In the genomic region with DNA sequence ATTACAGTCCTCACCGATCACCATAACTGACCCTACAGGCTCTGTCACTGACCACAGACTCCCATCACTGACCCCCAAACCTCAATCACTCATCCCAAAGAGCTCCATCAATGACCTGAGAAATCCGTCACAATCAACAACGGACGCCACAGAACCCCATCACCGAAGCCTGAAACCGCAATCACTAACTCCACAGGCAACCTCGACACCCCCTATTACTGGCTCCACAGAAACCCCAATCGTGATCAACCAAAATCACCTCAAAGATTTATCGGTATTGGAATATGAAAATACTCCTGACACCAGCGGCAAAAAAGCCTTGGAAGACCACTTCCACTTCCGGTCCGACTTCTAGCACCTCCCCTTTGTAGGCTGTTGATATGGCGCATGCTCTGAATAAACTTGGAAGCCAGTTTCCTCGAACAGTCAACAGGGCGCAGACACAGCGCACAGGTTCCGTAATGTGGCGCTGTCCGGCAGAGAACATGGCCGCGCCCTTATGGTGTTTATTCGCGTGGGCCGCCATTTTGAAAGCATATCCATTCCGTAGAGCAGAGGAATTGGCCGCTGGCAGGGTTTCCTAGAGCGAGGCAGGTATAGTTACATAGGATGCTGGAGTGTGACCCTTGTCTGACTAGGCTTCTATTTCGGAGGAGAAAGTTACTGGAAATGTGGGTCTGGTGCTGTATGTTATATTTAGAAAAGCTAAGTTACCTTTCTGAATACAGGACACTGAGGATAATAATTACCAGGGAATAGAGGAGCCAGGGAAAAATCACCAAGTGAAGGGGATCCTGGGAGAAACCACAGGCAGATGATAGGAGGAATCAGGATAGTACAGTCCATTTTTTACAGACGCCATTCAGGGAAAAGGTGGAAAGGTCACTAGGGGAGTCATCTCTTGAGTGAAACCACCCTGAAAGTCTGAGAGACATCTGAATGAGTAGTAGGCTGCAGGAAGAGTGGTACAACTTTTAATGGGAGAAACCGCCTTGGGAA, we compare ENCODE assay signal across 1 cellular context.
TF ChIP-seq lines count a peak whose summit lies in the region.

A gene (minus strand): TSS at position 328 of the 999 bp plus-strand sequence. CDS start 2,785 bp downstream, outside the sequence.

TF ChIP-seq in HepG2, 621 proteins besides CTCF, POLR2A, EP300 and RAD21 (continued from another document and continues in another):
- TF ChIP-seq, protein P1, sequence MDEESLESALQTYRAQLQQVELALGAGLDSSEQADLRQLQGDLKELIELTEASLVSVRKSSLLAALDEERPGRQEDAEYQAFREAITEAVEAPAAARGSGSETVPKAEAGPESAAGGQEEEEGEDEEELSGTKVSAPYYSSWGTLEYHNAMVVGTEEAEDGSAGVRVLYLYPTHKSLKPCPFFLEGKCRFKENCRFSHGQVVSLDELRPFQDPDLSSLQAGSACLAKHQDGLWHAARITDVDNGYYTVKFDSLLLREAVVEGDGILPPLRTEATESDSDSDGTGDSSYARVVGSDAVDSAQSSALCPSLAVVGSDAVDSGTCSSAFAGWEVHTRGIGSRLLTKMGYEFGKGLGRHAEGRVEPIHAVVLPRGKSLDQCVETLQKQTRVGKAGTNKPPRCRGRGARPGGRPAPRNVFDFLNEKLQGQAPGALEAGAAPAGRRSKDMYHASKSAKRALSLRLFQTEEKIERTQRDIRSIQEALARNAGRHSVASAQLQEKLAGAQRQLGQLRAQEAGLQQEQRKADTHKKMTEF (CRISPR knock-in tag; IDR thresholded peaks at IDR 0.05): peak; percentile 60
- TF ChIP-seq FOXA3 (CRISPR knock-in tag; IDR thresholded peaks at IDR 0.05) (peak; percentile 87), TEAD2 (CRISPR knock-in tag; IDR thresholded peaks at IDR 0.05) (no peak), FOXM1 (CRISPR knock-in tag; IDR thresholded peaks at IDR 0.05) (no peak), ZNF788 (CRISPR knock-in tag; IDR thresholded peaks at IDR 0.05; ENCODE audit: borderline replicate concordance) (no peak; the same call in 1 of the 2 replicates), MIER2 (CRISPR knock-in tag; IDR thresholded peaks at IDR 0.05) (peak; percentile 41; the same call in 1 of the 2 replicates), NR2F6 (IDR thresholded peaks at IDR 0.05) (no peak), NR2F6 (CRISPR knock-in tag; IDR thresholded peaks at IDR 0.05) (no peak), ZFP36L2 (CRISPR knock-in tag; IDR thresholded peaks at IDR 0.05) (no peak), SIN3A (IDR thresholded peaks at IDR 0.05; ENCODE audit: borderline replicate concordance, low read depth, low read length) (peak; percentile 39; the same call in 1 of the 2 replicates), ZNF354B (CRISPR knock-in tag; IDR thresholded peaks at IDR 0.05) (0 out of 2 replicates have a peak, but pooled peaks have one; percentile 23), IRF2 (CRISPR knock-in tag; IDR thresholded peaks at IDR 0.05) (peak; percentile 97), ZNF12 (CRISPR knock-in tag; IDR thresholded peaks at IDR 0.05) (0 out of 2 replicates have a peak, but pooled peaks have one; percentile 35), ZNF317 (CRISPR knock-in tag; IDR thresholded peaks at IDR 0.05) (no peak), ZNF160 (CRISPR knock-in tag; IDR thresholded peaks at IDR 0.05) (no peak), ZBTB42 (CRISPR knock-in tag; IDR thresholded peaks at IDR 0.05) (no peak), KLF15 (CRISPR knock-in tag; IDR thresholded peaks at IDR 0.05; ENCODE audit: borderline replicate concordance) (no peak), ZSCAN12 (CRISPR knock-in tag; IDR thresholded peaks at IDR 0.05) (no peak), CCAR2 (optimal IDR thresholded peaks at IDR 0.05; ENCODE audit: low read depth, low read length) (no peak), ZNF446 (CRISPR knock-in tag; IDR thresholded peaks at IDR 0.05) (no peak), ZNF773 (CRISPR knock-in tag; IDR thresholded peaks at IDR 0.05; ENCODE audit: borderline replicate concordance) (no peak), CBX2 (IDR thresholded peaks at IDR 0.05; ENCODE audit: low read depth, low read length) (no peak), CBX2 (CRISPR knock-in tag; IDR thresholded peaks at IDR 0.05; ENCODE audit: low read depth) (no peak), MYNN (CRISPR knock-in tag; IDR thresholded peaks at IDR 0.05; ENCODE audit: low read depth) (no peak), ZNF557 (CRISPR knock-in tag; IDR thresholded peaks at IDR 0.05) (no peak), ZSCAN31 (CRISPR knock-in tag; IDR thresholded peaks at IDR 0.05; ENCODE audit: low read depth) (no peak), ZNF441 (CRISPR knock-in tag; IDR thresholded peaks at IDR 0.05; ENCODE audit: borderline replicate concordance) (0 out of 2 replicates have a peak, but pooled peaks have one; percentile 39), ZZZ3 (CRISPR knock-in tag; IDR thresholded peaks at IDR 0.05; ENCODE audit: borderline replicate concordance) (no peak), HNF4A (CRISPR knock-in tag; IDR thresholded peaks at IDR 0.05) (no peak), ZNF660 (CRISPR knock-in tag; IDR thresholded peaks at IDR 0.05; ENCODE audit: borderline replicate concordance, low read depth) (no peak), NBN (conservative IDR thresholded peaks at IDR 0.05) (no peak), HMG20B (CRISPR knock-in tag; conservative IDR thresholded peaks at IDR 0.05) (no peak), ZNF746 (CRISPR knock-in tag; IDR thresholded peaks at IDR 0.05) (no peak), EZH2 (conservative IDR thresholded peaks at IDR 0.05; ENCODE audit: low read depth, low read length) (no peak), SNAPC2 (CRISPR knock-in tag; IDR thresholded peaks at IDR 0.05) (0 out of 2 replicates have a peak, but pooled peaks have one; percentile 47), RXRA (CRISPR knock-in tag; IDR thresholded peaks at IDR 0.05) (0 out of 2 replicates have a peak, but pooled peaks have one; percentile 27), DPF2 (CRISPR knock-in tag; IDR thresholded peaks at IDR 0.05; ENCODE audit: borderline replicate concordance, low read depth) (no peak), ZNF292 (CRISPR knock-in tag; IDR thresholded peaks at IDR 0.05; ENCODE audit: borderline replicate concordance, low read depth) (peak; percentile 24; the same call in 1 of the 2 replicates), ARHGAP35 (CRISPR knock-in tag; IDR thresholded peaks at IDR 0.05; ENCODE audit: borderline replicate concordance) (no peak), POLR2AphosphoS5 (IDR thresholded peaks at IDR 0.05; ENCODE audit: low read depth, low read length) (peak; percentile 83), ZNF7 (CRISPR knock-in tag; IDR thresholded peaks at IDR 0.05) (no peak), SIX1 (CRISPR knock-in tag; IDR thresholded peaks at IDR 0.05; ENCODE audit: borderline replicate concordance) (peak; percentile 38; the same call in 1 of the 2 replicates), ZMYM2 (CRISPR knock-in tag; IDR thresholded peaks at IDR 0.05) (no peak), ZFP37 (CRISPR knock-in tag; IDR thresholded peaks at IDR 0.05; ENCODE audit: borderline replicate concordance) (no peak), HMGA1 (CRISPR knock-in tag; conservative IDR thresholded peaks at IDR 0.05) (no peak), THAP11 (CRISPR knock-in tag; IDR thresholded peaks at IDR 0.05) (peak; percentile 97), ZNF615 (CRISPR knock-in tag; IDR thresholded peaks at IDR 0.05; ENCODE audit: borderline replicate concordance) (no peak), ZNF101 (CRISPR knock-in tag; IDR thresholded peaks at IDR 0.05; ENCODE audit: borderline replicate concordance, low read depth) (no peak), KLF6 (CRISPR knock-in tag; IDR thresholded peaks at IDR 0.05) (no peak), KLF16 (CRISPR knock-in tag; IDR thresholded peaks at IDR 0.05) (no peak), ZNF484 (CRISPR knock-in tag; IDR thresholded peaks at IDR 0.05; ENCODE audit: borderline replicate concordance, low read depth) (no peak), MED8 (CRISPR knock-in tag; IDR thresholded peaks at IDR 0.05; ENCODE audit: insufficient replicate concordance) (no peak)
- TF ChIP-seq, protein P2, sequence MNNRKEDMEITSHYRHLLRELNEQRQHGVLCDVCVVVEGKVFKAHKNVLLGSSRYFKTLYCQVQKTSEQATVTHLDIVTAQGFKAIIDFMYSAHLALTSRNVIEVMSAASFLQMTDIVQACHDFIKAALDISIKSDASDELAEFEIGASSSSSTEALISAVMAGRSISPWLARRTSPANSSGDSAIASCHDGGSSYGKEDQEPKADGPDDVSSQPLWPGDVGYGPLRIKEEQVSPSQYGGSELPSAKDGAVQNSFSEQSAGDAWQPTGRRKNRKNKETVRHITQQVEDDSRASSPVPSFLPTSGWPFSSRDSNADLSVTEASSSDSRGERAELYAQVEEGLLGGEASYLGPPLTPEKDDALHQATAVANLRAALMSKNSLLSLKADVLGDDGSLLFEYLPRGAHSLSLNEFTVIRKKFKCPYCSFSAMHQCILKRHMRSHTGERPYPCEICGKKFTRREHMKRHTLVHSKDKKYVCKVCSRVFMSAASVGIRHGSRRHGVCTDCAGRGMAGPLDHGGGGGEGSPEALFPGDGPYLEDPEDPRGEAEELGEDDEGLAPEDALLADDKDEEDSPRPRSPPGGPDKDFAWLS (CRISPR knock-in tag; IDR thresholded peaks at IDR 0.05; ENCODE audit: borderline replicate concordance): no peak
- TF ChIP-seq, protein P3, sequence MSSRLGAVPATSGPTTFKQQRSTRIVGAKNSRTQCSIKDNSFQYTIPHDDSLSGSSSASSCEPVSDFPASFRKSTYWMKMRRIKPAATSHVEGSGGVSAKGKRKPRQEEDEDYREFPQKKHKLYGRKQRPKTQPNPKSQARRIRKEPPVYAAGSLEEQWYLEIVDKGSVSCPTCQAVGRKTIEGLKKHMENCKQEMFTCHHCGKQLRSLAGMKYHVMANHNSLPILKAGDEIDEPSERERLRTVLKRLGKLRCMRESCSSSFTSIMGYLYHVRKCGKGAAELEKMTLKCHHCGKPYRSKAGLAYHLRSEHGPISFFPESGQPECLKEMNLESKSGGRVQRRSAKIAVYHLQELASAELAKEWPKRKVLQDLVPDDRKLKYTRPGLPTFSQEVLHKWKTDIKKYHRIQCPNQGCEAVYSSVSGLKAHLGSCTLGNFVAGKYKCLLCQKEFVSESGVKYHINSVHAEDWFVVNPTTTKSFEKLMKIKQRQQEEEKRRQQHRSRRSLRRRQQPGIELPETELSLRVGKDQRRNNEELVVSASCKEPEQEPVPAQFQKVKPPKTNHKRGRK (CRISPR knock-in tag; IDR thresholded peaks at IDR 0.05): no peak
- TF ChIP-seq, protein P4, sequence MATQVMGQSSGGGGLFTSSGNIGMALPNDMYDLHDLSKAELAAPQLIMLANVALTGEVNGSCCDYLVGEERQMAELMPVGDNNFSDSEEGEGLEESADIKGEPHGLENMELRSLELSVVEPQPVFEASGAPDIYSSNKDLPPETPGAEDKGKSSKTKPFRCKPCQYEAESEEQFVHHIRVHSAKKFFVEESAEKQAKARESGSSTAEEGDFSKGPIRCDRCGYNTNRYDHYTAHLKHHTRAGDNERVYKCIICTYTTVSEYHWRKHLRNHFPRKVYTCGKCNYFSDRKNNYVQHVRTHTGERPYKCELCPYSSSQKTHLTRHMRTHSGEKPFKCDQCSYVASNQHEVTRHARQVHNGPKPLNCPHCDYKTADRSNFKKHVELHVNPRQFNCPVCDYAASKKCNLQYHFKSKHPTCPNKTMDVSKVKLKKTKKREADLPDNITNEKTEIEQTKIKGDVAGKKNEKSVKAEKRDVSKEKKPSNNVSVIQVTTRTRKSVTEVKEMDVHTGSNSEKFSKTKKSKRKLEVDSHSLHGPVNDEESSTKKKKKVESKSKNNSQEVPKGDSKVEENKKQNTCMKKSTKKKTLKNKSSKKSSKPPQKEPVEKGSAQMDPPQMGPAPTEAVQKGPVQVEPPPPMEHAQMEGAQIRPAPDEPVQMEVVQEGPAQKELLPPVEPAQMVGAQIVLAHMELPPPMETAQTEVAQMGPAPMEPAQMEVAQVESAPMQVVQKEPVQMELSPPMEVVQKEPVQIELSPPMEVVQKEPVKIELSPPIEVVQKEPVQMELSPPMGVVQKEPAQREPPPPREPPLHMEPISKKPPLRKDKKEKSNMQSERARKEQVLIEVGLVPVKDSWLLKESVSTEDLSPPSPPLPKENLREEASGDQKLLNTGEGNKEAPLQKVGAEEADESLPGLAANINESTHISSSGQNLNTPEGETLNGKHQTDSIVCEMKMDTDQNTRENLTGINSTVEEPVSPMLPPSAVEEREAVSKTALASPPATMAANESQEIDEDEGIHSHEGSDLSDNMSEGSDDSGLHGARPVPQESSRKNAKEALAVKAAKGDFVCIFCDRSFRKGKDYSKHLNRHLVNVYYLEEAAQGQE (IDR thresholded peaks at IDR 0.05; ENCODE audit: borderline replicate concordance in 1 of 2, low read depth in 1 of 2, low read length in 2 of 2): no peak
- TF ChIP-seq, protein P5, sequence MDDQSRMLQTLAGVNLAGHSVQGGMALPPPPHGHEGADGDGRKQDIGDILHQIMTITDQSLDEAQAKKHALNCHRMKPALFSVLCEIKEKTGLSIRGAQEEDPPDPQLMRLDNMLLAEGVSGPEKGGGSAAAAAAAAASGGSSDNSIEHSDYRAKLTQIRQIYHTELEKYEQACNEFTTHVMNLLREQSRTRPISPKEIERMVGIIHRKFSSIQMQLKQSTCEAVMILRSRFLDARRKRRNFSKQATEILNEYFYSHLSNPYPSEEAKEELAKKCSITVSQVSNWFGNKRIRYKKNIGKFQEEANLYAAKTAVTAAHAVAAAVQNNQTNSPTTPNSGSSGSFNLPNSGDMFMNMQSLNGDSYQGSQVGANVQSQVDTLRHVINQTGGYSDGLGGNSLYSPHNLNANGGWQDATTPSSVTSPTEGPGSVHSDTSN (CRISPR knock-in tag; IDR thresholded peaks at IDR 0.05; ENCODE audit: borderline replicate concordance): no peak
- TF ChIP-seq, protein P6, sequence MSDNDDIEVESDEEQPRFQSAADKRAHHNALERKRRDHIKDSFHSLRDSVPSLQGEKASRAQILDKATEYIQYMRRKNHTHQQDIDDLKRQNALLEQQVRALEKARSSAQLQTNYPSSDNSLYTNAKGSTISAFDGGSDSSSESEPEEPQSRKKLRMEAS (IDR thresholded peaks at IDR 0.05): peak; percentile 55; the same call in 1 of the 2 replicates
- TF ChIP-seq, protein P7, sequence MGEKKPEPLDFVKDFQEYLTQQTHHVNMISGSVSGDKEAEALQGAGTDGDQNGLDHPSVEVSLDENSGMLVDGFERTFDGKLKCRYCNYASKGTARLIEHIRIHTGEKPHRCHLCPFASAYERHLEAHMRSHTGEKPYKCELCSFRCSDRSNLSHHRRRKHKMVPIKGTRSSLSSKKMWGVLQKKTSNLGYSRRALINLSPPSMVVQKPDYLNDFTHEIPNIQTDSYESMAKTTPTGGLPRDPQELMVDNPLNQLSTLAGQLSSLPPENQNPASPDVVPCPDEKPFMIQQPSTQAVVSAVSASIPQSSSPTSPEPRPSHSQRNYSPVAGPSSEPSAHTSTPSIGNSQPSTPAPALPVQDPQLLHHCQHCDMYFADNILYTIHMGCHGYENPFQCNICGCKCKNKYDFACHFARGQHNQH (CRISPR knock-in tag; IDR thresholded peaks at IDR 0.05): peak; percentile 82
- TF ChIP-seq, protein P8, sequence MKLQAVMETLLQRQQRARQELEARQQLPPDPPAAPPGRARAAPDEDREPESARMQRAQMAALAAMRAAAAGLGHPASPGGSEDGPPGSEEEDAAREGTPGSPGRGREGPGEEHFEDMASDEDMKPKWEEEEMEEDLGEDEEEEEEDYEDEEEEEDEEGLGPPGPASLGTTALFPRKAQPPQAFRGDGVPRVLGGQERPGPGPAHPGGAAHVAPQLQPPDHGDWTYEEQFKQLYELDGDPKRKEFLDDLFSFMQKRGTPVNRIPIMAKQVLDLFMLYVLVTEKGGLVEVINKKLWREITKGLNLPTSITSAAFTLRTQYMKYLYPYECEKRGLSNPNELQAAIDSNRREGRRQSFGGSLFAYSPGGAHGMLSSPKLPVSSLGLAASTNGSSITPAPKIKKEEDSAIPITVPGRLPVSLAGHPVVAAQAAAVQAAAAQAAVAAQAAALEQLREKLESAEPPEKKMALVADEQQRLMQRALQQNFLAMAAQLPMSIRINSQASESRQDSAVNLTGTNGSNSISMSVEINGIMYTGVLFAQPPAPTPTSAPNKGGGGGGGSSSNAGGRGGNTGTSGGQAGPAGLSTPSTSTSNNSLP (IDR thresholded peaks at IDR 0.05; ENCODE audit: low read depth, low read length): no peak
